In genomic region chr15:29070471-29071192, GRCh38 we compare ENCODE assay signal across 19 cellular contexts.
DNase-seq lines count a peak whose midpoint lies in the region; ATAC-seq, FAIRE-seq and TF ChIP-seq lines count a peak whose summit lies in the region.
"Had no signal": no experiment of that assay in that cellular context is flagged by ENCODE, and none has a peak within 500 bp of the region (broad histone marks: within the 10 kb centered on the region; RNA-seq: fewer than 3 reads in every experiment).

No MANE protein-coding gene starts in this region.

- peak overlapping the region; percentile 17 for H3K4me2 ChIP-seq in parathyroid adenoma (ENCODE audit: low read length)

- H3K79me2 ChIP-seq in parathyroid adenoma = no peaks in the 10 kb centered on the region

- no peaks in the 10 kb centered on the region for H3K27me3 ChIP-seq in parathyroid adenoma (ENCODE audit: control insufficient read depth, insufficient read depth, low read length)

- no peak overlapping the region for H2AFZ ChIP-seq in parathyroid adenoma

- FAIRE-seq in GM19239 (lab: Jason Lieb, UNC) = no peak

- peak in 10 of 14 donors; percentile 23 to 74 (median 46) for DNase-seq in C1 segment of cervical spinal cord (lab: John Stamatoyannopoulos, UW)
- peak; percentile 61 to 73 for DNase-seq in hippocampal formation (lab: John Stamatoyannopoulos, UW)
- no peak for DNase-seq in NCI-H2107 treated with DMSO at 0.1 percent for 48 hours (lab: John Stamatoyannopoulos, UW; ENCODE audit: unreplicated experiment)
- DNase-seq in GM19239 (ENCODE audit: insufficient read length, low spot score) = no peak
- no peak for DNase-seq in mucosa of descending colon
- DNase-seq: activated CD4-positive, alpha-beta T cell treated with anti-CD3 and anti-CD28 coated beads, Interleukin-2, amount 50 U/mL, for 48 hours; activated gamma-delta T cell treated with Interleukin-2 at 50 U/mL for 16 hours; activated T-cell treated with anti-CD3 and anti-CD28 coated beads for 4 hours; CD8-positive, alpha-beta memory T cell; IMR-90; mesenchymal stem cell; NCI-H1694 treated with DMSO at 0.1 percent for 48 hours; SHP77 treated with DMSO at 0.1 percent for 48 hours; T-helper 1 cell had no signal

- no peaks in the 10 kb centered on the region for H3K36me3 ChIP-seq in parathyroid adenoma (ENCODE audit: control insufficient read depth, insufficient read depth, low read length)
- H3K36me3 ChIP-seq in mucosa of descending colon (ENCODE audit: low read depth) = no peaks in the 10 kb centered on the region

- no peaks in the 10 kb centered on the region for H3K9me3 ChIP-seq in parathyroid adenoma (ENCODE audit: control insufficient read depth, low read length)
- H3K9me3 ChIP-seq in mucosa of descending colon = no peaks in the 10 kb centered on the region

- no peak for TF ChIP-seq CTCF in parathyroid adenoma (IDR thresholded peaks at IDR 0.05)
- no peak for TF ChIP-seq CTCF in mucosa of descending colon (IDR thresholded peaks at IDR 0.05)

- H3K4me3 ChIP-seq in parathyroid adenoma (ENCODE audit: low read depth, low read length) = no peak overlapping the region
- no peak overlapping the region for H3K4me3 ChIP-seq in mucosa of descending colon

- ATAC-seq in GM19035 (IDR thresholded peaks at IDR 0.05; ENCODE audit: unreplicated experiment) = no peak
- ATAC-seq in mucosa of descending colon = no peak
- ATAC-seq: HCT116; natural killer cell treated with Interleukin-12 subunit alpha and Interleukin-12 subunit beta and Interleukin-15 and Interleukin-18, amount 100 ng/mL, for 72 hours had no signal

- H3K9ac ChIP-seq in parathyroid adenoma = no peak overlapping the region

- intact Hi-C loops in mucosa of descending colon (cut with DNase I, micrococcal nuclease) = no loop called here

- H3K4me1 ChIP-seq in parathyroid adenoma = no peaks in the 10 kb centered on the region
- no peaks in the 10 kb centered on the region for H3K4me1 ChIP-seq in mucosa of descending colon (ENCODE audit: low read depth)

- H3K27ac ChIP-seq in angular gyrus (ENCODE audit: low read depth, low read length) (peak overlapping the region; percentile 95), parathyroid adenoma (no peak overlapping the region)

Comparison
In these comparisons a context has a peak if more than half of its experiments do, and no peak if none do; other contexts are left out.
1. DNase-seq: peak in C1 segment of cervical spinal cord (10 of 14) and hippocampal formation (2 of 2); none in NCI-H2107 treated with DMSO at 0.1 percent for 48 hours (single experiment), GM19239 (single experiment) and mucosa of descending colon (0 of 3).